Comparison of ENCODE assay signal across 1 cellular context in the genomic region with DNA sequence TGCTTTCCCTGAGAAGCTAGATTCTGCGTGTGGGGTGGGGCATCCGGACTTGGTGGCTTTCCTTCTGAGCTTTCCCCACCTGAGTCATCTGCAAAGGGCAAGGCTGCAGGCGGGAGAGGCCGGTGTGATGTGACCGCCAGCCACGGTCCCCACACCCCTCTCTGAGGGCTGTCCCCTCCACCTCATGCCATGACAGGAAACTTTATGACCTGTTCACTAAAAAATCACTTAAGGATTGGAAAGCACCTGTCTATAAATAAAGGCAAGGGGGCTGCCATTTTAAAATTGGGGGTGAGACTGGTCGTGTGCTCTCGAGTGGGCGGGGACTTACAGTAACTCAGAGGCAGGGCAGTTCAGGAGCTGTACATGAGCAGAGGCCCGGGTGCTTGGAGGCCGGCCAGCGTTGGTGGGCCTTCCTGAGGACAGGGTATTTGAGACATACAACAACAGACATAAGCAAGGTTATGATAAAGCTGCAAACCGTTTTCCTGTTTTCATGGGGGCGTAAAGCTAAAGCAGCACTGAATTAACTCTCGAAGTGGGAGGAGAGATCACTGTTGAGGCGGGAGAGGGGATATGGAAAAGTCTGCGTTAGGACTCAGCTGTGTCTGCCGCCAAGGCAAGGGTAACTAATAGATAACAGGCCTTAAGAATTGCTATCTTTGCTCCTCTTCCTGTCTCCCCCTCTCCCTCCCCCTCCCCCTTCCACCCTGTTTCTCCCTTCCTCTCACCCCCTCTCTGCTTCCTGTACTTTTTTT.
TF ChIP-seq lines count a peak whose summit lies in the region.

No MANE protein-coding gene starts in this region.

TF ChIP-seq in K562, 482 proteins besides CTCF, POLR2A, EP300 and RAD21 (continued from another document and continues in another):
- TF ChIP-seq KLF13 (tag; IDR thresholded peaks at IDR 0.05; ENCODE audit: borderline replicate concordance, low read depth), result peak; percentile 70; the same call in 1 of the 2 replicates
- TF ChIP-seq CREBBP (IDR thresholded peaks at IDR 0.05; ENCODE audit: low read depth, low read length), result no peak
- TF ChIP-seq NFE2L1 (tag; IDR thresholded peaks at IDR 0.05; ENCODE audit: borderline replicate concordance, low read depth), result 0 out of 2 replicates have a peak, but pooled peaks have one; percentile 4
- TF ChIP-seq, protein P1, sequence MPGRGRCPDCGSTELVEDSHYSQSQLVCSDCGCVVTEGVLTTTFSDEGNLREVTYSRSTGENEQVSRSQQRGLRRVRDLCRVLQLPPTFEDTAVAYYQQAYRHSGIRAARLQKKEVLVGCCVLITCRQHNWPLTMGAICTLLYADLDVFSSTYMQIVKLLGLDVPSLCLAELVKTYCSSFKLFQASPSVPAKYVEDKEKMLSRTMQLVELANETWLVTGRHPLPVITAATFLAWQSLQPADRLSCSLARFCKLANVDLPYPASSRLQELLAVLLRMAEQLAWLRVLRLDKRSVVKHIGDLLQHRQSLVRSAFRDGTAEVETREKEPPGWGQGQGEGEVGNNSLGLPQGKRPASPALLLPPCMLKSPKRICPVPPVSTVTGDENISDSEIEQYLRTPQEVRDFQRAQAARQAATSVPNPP (IDR thresholded peaks at IDR 0.05; ENCODE audit: borderline replicate concordance, insufficient read depth, insufficient read length), result no peak
- TF ChIP-seq ZNF311 (CRISPR knock-in tag; IDR thresholded peaks at IDR 0.05), result 0 out of 2 replicates have a peak, but pooled peaks have one; percentile 20
- TF ChIP-seq, protein P2, sequence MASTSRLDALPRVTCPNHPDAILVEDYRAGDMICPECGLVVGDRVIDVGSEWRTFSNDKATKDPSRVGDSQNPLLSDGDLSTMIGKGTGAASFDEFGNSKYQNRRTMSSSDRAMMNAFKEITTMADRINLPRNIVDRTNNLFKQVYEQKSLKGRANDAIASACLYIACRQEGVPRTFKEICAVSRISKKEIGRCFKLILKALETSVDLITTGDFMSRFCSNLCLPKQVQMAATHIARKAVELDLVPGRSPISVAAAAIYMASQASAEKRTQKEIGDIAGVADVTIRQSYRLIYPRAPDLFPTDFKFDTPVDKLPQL (IDR thresholded peaks at IDR 0.05; ENCODE audit: extremely low read depth, insufficient read length), result no peak
- TF ChIP-seq, protein P3, sequence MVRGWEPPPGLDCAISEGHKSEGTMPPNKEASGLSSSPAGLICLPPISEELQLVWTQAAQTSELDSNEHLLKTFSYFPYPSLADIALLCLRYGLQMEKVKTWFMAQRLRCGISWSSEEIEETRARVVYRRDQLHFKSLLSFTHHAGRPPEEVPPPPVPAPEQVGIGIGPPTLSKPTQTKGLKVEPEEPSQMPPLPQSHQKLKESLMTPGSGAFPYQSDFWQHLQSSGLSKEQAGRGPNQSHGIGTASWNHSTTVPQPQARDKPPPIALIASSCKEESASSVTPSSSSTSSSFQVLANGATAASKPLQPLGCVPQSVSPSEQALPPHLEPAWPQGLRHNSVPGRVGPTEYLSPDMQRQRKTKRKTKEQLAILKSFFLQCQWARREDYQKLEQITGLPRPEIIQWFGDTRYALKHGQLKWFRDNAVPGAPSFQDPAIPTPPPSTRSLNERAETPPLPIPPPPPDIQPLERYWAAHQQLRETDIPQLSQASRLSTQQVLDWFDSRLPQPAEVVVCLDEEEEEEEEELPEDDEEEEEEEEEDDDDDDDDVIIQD (CRISPR knock-in tag; IDR thresholded peaks at IDR 0.05), result no peak
- TF ChIP-seq MAFK (IDR thresholded peaks at IDR 0.05; ENCODE audit: low read length), result no peak
- TF ChIP-seq JUNB (CRISPR knock-in tag; conservative IDR thresholded peaks at IDR 0.05), result no peak
- peak; percentile 73 for TF ChIP-seq TCF3 (CRISPR knock-in tag; IDR thresholded peaks at IDR 0.05)
- no peak for TF ChIP-seq XRCC4 (IDR thresholded peaks at IDR 0.05; ENCODE audit: extremely low read depth, insufficient read depth, insufficient read length)
- peak; percentile 74 for TF ChIP-seq HDAC2 (IDR thresholded peaks at IDR 0.05)
- no peak for TF ChIP-seq PURB (CRISPR knock-in tag; IDR thresholded peaks at IDR 0.05; ENCODE audit: low read depth)
- 0 out of 2 replicates have a peak, but pooled peaks have one; percentile 43 for TF ChIP-seq ZBED1 (IDR thresholded peaks at IDR 0.05)
- TF ChIP-seq, protein P4, sequence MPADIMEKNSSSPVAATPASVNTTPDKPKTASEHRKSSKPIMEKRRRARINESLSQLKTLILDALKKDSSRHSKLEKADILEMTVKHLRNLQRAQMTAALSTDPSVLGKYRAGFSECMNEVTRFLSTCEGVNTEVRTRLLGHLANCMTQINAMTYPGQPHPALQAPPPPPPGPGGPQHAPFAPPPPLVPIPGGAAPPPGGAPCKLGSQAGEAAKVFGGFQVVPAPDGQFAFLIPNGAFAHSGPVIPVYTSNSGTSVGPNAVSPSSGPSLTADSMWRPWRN (IDR thresholded peaks at IDR 0.05; ENCODE audit: low read depth), result 0 out of 2 replicates have a peak, but pooled peaks have one; percentile 17
- TF ChIP-seq, protein P5, sequence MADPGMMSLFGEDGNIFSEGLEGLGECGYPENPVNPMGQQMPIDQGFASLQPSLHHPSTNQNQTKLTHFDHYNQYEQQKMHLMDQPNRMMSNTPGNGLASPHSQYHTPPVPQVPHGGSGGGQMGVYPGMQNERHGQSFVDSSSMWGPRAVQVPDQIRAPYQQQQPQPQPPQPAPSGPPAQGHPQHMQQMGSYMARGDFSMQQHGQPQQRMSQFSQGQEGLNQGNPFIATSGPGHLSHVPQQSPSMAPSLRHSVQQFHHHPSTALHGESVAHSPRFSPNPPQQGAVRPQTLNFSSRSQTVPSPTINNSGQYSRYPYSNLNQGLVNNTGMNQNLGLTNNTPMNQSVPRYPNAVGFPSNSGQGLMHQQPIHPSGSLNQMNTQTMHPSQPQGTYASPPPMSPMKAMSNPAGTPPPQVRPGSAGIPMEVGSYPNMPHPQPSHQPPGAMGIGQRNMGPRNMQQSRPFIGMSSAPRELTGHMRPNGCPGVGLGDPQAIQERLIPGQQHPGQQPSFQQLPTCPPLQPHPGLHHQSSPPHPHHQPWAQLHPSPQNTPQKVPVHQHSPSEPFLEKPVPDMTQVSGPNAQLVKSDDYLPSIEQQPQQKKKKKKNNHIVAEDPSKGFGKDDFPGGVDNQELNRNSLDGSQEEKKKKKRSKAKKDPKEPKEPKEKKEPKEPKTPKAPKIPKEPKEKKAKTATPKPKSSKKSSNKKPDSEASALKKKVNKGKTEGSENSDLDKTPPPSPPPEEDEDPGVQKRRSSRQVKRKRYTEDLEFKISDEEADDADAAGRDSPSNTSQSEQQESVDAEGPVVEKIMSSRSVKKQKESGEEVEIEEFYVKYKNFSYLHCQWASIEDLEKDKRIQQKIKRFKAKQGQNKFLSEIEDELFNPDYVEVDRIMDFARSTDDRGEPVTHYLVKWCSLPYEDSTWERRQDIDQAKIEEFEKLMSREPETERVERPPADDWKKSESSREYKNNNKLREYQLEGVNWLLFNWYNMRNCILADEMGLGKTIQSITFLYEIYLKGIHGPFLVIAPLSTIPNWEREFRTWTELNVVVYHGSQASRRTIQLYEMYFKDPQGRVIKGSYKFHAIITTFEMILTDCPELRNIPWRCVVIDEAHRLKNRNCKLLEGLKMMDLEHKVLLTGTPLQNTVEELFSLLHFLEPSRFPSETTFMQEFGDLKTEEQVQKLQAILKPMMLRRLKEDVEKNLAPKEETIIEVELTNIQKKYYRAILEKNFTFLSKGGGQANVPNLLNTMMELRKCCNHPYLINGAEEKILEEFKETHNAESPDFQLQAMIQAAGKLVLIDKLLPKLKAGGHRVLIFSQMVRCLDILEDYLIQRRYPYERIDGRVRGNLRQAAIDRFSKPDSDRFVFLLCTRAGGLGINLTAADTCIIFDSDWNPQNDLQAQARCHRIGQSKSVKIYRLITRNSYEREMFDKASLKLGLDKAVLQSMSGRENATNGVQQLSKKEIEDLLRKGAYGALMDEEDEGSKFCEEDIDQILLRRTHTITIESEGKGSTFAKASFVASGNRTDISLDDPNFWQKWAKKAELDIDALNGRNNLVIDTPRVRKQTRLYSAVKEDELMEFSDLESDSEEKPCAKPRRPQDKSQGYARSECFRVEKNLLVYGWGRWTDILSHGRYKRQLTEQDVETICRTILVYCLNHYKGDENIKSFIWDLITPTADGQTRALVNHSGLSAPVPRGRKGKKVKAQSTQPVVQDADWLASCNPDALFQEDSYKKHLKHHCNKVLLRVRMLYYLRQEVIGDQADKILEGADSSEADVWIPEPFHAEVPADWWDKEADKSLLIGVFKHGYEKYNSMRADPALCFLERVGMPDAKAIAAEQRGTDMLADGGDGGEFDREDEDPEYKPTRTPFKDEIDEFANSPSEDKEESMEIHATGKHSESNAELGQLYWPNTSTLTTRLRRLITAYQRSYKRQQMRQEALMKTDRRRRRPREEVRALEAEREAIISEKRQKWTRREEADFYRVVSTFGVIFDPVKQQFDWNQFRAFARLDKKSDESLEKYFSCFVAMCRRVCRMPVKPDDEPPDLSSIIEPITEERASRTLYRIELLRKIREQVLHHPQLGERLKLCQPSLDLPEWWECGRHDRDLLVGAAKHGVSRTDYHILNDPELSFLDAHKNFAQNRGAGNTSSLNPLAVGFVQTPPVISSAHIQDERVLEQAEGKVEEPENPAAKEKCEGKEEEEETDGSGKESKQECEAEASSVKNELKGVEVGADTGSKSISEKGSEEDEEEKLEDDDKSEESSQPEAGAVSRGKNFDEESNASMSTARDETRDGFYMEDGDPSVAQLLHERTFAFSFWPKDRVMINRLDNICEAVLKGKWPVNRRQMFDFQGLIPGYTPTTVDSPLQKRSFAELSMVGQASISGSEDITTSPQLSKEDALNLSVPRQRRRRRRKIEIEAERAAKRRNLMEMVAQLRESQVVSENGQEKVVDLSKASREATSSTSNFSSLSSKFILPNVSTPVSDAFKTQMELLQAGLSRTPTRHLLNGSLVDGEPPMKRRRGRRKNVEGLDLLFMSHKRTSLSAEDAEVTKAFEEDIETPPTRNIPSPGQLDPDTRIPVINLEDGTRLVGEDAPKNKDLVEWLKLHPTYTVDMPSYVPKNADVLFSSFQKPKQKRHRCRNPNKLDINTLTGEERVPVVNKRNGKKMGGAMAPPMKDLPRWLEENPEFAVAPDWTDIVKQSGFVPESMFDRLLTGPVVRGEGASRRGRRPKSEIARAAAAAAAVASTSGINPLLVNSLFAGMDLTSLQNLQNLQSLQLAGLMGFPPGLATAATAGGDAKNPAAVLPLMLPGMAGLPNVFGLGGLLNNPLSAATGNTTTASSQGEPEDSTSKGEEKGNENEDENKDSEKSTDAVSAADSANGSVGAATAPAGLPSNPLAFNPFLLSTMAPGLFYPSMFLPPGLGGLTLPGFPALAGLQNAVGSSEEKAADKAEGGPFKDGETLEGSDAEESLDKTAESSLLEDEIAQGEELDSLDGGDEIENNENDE (IDR thresholded peaks at IDR 0.05; ENCODE audit: low read depth, low read length), result no peak
- TF ChIP-seq, protein P6, sequence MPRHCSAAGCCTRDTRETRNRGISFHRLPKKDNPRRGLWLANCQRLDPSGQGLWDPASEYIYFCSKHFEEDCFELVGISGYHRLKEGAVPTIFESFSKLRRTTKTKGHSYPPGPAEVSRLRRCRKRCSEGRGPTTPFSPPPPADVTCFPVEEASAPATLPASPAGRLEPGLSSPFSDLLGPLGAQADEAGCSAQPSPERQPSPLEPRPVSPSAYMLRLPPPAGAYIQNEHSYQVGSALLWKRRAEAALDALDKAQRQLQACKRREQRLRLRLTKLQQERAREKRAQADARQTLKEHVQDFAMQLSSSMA (CRISPR knock-in tag; IDR thresholded peaks at IDR 0.05), result no peak
- TF ChIP-seq, protein P7, sequence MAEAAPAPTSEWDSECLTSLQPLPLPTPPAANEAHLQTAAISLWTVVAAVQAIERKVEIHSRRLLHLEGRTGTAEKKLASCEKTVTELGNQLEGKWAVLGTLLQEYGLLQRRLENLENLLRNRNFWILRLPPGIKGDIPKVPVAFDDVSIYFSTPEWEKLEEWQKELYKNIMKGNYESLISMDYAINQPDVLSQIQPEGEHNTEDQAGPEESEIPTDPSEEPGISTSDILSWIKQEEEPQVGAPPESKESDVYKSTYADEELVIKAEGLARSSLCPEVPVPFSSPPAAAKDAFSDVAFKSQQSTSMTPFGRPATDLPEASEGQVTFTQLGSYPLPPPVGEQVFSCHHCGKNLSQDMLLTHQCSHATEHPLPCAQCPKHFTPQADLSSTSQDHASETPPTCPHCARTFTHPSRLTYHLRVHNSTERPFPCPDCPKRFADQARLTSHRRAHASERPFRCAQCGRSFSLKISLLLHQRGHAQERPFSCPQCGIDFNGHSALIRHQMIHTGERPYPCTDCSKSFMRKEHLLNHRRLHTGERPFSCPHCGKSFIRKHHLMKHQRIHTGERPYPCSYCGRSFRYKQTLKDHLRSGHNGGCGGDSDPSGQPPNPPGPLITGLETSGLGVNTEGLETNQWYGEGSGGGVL (CRISPR knock-in tag; IDR thresholded peaks at IDR 0.05), result no peak
- TF ChIP-seq XRCC5 (IDR thresholded peaks at IDR 0.05; ENCODE audit: low read depth, low read length), result peak; percentile 78; the same call in 1 of the 2 replicates
- TF ChIP-seq, protein P8, sequence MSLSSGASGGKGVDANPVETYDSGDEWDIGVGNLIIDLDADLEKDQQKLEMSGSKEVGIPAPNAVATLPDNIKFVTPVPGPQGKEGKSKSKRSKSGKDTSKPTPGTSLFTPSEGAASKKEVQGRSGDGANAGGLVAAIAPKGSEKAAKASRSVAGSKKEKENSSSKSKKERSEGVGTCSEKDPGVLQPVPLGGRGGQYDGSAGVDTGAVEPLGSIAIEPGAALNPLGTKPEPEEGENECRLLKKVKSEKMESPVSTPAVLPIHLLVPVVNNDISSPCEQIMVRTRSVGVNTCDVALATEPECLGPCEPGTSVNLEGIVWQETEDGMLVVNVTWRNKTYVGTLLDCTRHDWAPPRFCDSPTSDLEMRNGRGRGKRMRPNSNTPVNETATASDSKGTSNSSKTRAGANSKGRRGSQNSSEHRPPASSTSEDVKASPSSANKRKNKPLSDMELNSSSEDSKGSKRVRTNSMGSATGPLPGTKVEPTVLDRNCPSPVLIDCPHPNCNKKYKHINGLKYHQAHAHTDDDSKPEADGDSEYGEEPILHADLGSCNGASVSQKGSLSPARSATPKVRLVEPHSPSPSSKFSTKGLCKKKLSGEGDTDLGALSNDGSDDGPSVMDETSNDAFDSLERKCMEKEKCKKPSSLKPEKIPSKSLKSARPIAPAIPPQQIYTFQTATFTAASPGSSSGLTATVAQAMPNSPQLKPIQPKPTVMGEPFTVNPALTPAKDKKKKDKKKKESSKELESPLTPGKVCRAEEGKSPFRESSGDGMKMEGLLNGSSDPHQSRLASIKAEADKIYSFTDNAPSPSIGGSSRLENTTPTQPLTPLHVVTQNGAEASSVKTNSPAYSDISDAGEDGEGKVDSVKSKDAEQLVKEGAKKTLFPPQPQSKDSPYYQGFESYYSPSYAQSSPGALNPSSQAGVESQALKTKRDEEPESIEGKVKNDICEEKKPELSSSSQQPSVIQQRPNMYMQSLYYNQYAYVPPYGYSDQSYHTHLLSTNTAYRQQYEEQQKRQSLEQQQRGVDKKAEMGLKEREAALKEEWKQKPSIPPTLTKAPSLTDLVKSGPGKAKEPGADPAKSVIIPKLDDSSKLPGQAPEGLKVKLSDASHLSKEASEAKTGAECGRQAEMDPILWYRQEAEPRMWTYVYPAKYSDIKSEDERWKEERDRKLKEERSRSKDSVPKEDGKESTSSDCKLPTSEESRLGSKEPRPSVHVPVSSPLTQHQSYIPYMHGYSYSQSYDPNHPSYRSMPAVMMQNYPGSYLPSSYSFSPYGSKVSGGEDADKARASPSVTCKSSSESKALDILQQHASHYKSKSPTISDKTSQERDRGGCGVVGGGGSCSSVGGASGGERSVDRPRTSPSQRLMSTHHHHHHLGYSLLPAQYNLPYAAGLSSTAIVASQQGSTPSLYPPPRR (CRISPR knock-in tag; IDR thresholded peaks at IDR 0.05; ENCODE audit: borderline replicate concordance), result peak; percentile 80; the same call in 1 of the 2 replicates
- no peak for TF ChIP-seq ZNF133 (CRISPR knock-in tag; IDR thresholded peaks at IDR 0.05)
- TF ChIP-seq TBL1XR1 (IDR thresholded peaks at IDR 0.05; ENCODE audit: low read length in 2 of 2), result peak; percentile 85 to 87
